8 cellular contexts compared by ENCODE assay signal in the genomic region with DNA sequence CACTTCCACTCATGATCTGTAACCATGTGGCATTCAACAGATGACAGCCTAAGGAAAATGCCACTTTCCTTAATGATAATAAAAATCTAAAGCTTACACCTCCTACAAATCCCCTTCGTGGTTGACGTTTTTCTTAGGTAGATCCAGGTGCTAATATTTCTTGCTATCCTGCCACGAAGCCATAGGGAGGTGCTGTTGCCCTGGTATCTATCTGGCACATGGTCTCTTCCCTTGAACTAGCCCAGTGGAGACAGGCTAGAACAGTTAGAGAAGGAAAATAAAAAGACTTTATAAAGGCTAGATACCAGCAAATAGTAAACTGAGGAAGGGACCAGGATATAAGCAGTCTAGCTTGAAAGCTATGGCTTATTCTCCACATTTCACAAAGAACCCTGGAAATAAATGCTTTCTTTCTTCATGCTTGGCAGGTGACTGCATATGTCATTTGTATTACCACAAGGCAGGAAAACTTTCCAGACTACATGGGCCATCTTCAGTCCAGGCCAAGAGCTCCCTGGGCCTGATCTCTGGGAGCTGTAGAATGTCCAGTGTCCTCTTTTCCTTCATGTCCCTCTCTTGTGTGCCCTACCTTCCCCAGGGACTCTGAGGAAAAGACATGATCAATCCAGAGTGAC. TPM values are rescaled to one million over a fixed set of nuclear protein-coding genes. Genes with fewer than 3 reads are reported as not detected.
DNase-seq lines count a peak whose midpoint lies in the region; ATAC-seq and TF ChIP-seq lines count a peak whose summit lies in the region.

No MANE protein-coding gene starts in this region.

- peak; percentile 50 for ATAC-seq in GM18511 (IDR thresholded peaks at IDR 0.05; ENCODE audit: unreplicated experiment)
- ATAC-seq in body of pancreas: peak; percentile 64
- ATAC-seq in GM21423 (IDR thresholded peaks at IDR 0.05; ENCODE audit: unreplicated experiment): no peak
- ATAC-seq in HG02571 (IDR thresholded peaks at IDR 0.05; ENCODE audit: unreplicated experiment): no peak

- peak; percentile 33 to 78 (median 62) for TF ChIP-seq CTCF in body of pancreas (IDR thresholded peaks at IDR 0.05)

- in situ Hi-C loops in ACHN (cut with HindIII; ENCODE audit: low pct_ligation_motif_present, low pct_unique_long_range_greater_than_20kb, low sequenced_read_pairs): no loop called here

- no peaks in the 10 kb centered on the region for H3K27me3 ChIP-seq in body of pancreas

- H3K9me3 ChIP-seq in body of pancreas: no peaks in the 10 kb centered on the region

- 1 to 7% methylated on average over 3 of the region's 3 CpGs for WGBS in body of pancreas, 2 donors

- H3K4me3 ChIP-seq in body of pancreas: no peak overlapping the region

- H3K36me3 ChIP-seq in body of pancreas (replicated peaks in 1 of 2; ENCODE audit: insufficient read depth in 1 of 2, low read depth in 2 of 2): no peaks in the 10 kb centered on the region

- H3K4me1 ChIP-seq in body of pancreas: no peaks in the 10 kb centered on the region

- intact Hi-C loops in body of pancreas (cut with DNase I): loop anchor here (5.0 kb wide), 1 partner anchor 342 kb away; a partner anchor contains a TSS

- no peak for TF ChIP-seq POLR2A in body of pancreas (IDR thresholded peaks at IDR 0.05)

- peak; percentile 36 for DNase-seq in ACHN
- peak; percentile 57 for DNase-seq in NCI-H2029 (lab: John Stamatoyannopoulos, UW)
- peak; percentile 43 to 61 (median 58) for DNase-seq in body of pancreas
- peak; percentile 2 for DNase-seq in midbrain (lab: John Stamatoyannopoulos, UW)
- no peak for DNase-seq in NK-92 treated with Interleukin-12 subunit alpha and Interleukin-12 subunit beta, amount 100 ng/mL, for 24 hours (lab: John Stamatoyannopoulos, UW)

- no peak overlapping the region for H3K27ac ChIP-seq in body of pancreas

RNA-seq across cellular contexts. Expression of a gene that starts 15.3 kb away (rescaled TPM):
- total RNA-seq in body of pancreas: not detected

Comparison
In these comparisons a context has a peak if more than half of its experiments do, and no peak if none do; other contexts are left out.
1. ATAC-seq: peak in GM18511 (single experiment) and body of pancreas (single experiment); none in GM21423 (single experiment) and HG02571 (single experiment).